Comparison of ENCODE assay signal across 13 cellular contexts in the genomic region with DNA sequence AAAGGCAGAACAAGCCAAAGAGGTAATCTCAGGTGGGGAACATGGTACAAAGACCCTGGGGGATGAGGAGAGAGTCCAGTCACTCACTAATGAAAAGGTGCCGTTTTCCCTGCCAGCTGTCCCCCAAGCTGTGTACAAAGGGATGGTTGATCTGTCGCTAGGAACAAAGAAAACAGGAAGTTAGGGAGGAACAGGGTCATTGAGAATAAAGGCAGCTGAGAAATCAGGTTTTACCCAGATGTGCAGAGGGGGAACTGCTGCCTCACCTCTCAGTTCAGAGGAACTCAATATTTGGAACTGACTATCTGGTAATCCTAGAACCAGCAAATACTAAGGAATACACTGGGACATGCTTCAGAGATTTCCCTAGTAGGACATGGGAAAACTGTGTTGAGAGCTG. TPM values are rescaled to one million over a fixed set of nuclear protein-coding genes. Genes with fewer than 3 reads are reported as not detected.
DNase-seq lines count a peak whose midpoint lies in the region; ATAC-seq, FAIRE-seq and TF ChIP-seq lines count a peak whose summit lies in the region.
"Had no signal": no experiment of that assay in that cellular context is flagged by ENCODE, and none has a peak within 500 bp of the region (broad histone marks: within the 10 kb centered on the region; RNA-seq: fewer than 3 reads in every experiment).

No MANE protein-coding gene starts in this region.

- no peaks in the 10 kb centered on the region for H3K79me1 ChIP-seq in trophoblast cell (ENCODE audit: low read length)

- no peaks in the 10 kb centered on the region for H3K27me3 Mint-ChIP-seq in activated CD4-positive, alpha-beta T cell treated with anti-CD3 and anti-CD28 coated beads for 36 hours
- no peaks in the 10 kb centered on the region for H3K27me3 Mint-ChIP-seq in activated CD8-positive, alpha-beta T cell treated with anti-CD3 and anti-CD28 coated beads, Interleukin-2, amount 10 ng/mL, durations not matched to agents 7 days and 5 days (ENCODE audit: low read depth)

- POLR2A ChIA-PET in activated CD4-positive, alpha-beta T cell treated with anti-CD3 and anti-CD28 coated beads for 36 hours (lab: Charles Lee) = no interaction called here
- POLR2A ChIA-PET in activated CD8-positive, alpha-beta T cell treated with anti-CD3 and anti-CD28 coated beads, Interleukin-2, amount 10 ng/mL, durations not matched to agents 7 days and 5 days (lab: Charles Lee) = interaction anchor here (0.6 to 1.7 kb wide), 2 partner anchors 13 to 81 kb away, joined by 3 read pairs; no protein-coding TSS in a partner anchor

- WGBS in trophoblast cell (ENCODE audit: extremely low coverage, insufficient coverage, insufficient read length) = no CpG with 5 or more reads among the region's 2 CpGs

- peak overlapping the region; percentile 7 for H3K4me3 ChIP-seq in trophoblast cell (ENCODE audit: low read depth, low read length)
- H3K4me3 ChIP-seq: prostate gland had no signal

- H2AK5ac ChIP-seq in trophoblast cell (ENCODE audit: low read length) = no peak overlapping the region

- 0 out of 2 replicates have a peak, but pooled peaks have one; percentile 19 for TF ChIP-seq POLR2A in GM12891 (IDR thresholded peaks at IDR 0.05; ENCODE audit: low read depth, low read length)

- no peak overlapping the region for H3K23ac ChIP-seq in trophoblast cell (ENCODE audit: low read length)

- H3K27me3 ChIP-seq in trophoblast cell (ENCODE audit: insufficient read depth, low read length) = no peaks in the 10 kb centered on the region

- no peak for ATAC-seq in activated CD4-positive, alpha-beta T cell treated with anti-CD3 and anti-CD28 coated beads for 36 hours
- ATAC-seq in activated CD8-positive, alpha-beta T cell treated with anti-CD3 and anti-CD28 coated beads, Interleukin-2, amount 10 ng/mL, durations not matched to agents 7 days and 5 days = no peak
- ATAC-seq in HG03460 (IDR thresholded peaks at IDR 0.05; ENCODE audit: unreplicated experiment) = no peak

- H3K27ac ChIP-seq in trophoblast cell (ENCODE audit: low read depth, low read length) = no peak overlapping the region
- H3K27ac ChIP-seq: KMS-11, prostate gland had no signal

- H3K9me3 ChIP-seq in trophoblast cell (ENCODE audit: insufficient read depth, low read depth, low read length) = no peaks in the 10 kb centered on the region
- H3K9me3 ChIP-seq: prostate gland, SK-N-SH had no signal

- FAIRE-seq in GM12891 (lab: Jason Lieb, UNC) = no peak
- FAIRE-seq: small intestine had no signal

- no peak overlapping the region for H3K14ac ChIP-seq in trophoblast cell (ENCODE audit: low read length)

- H3K4me2 ChIP-seq in trophoblast cell (ENCODE audit: low read length) = no peak overlapping the region
- H3K4me2 ChIP-seq: KMS-11, SK-N-SH had no signal

- no peaks in the 10 kb centered on the region for H3K79me2 ChIP-seq in trophoblast cell (ENCODE audit: control insufficient read depth, insufficient read depth, low read length, poor library complexity)

- no peak overlapping the region for H2BK12ac ChIP-seq in trophoblast cell (ENCODE audit: low read length)

- no peak overlapping the region for H3K4ac ChIP-seq in trophoblast cell (ENCODE audit: low read depth, low read length)

- H3K36me3 Mint-ChIP-seq in activated CD4-positive, alpha-beta T cell treated with anti-CD3 and anti-CD28 coated beads for 36 hours (ENCODE audit: low read depth) = peaks cover 41% of the 10 kb centered on the region
- peaks cover 64% of the 10 kb centered on the region for H3K36me3 Mint-ChIP-seq in activated CD8-positive, alpha-beta T cell treated with anti-CD3 and anti-CD28 coated beads, Interleukin-2, amount 10 ng/mL, durations not matched to agents 7 days and 5 days (ENCODE audit: low read depth)

- no peak overlapping the region for H2BK5ac ChIP-seq in trophoblast cell (ENCODE audit: low read depth, low read length, poor library complexity)

- H4K8ac ChIP-seq in trophoblast cell (ENCODE audit: low read depth, low read length) = no peak overlapping the region

- intact Hi-C loops in activated CD4-positive, alpha-beta T cell treated with anti-CD3 and anti-CD28 coated beads for 36 hours (cut with DNase I, micrococcal nuclease) = loop anchor here in 1 of 2 experiments (2.0 kb wide), 1 partner anchor 64 kb away; no protein-coding TSS in a partner anchor

- no peak overlapping the region for H2AFZ ChIP-seq in trophoblast cell (ENCODE audit: insufficient read depth, low read length, poor library complexity)

- H3K4me1 Mint-ChIP-seq in activated CD4-positive, alpha-beta T cell treated with anti-CD3 and anti-CD28 coated beads for 36 hours = peaks cover 3% of the 10 kb centered on the region
- peaks cover 3% of the 10 kb centered on the region for H3K4me1 Mint-ChIP-seq in activated CD8-positive, alpha-beta T cell treated with anti-CD3 and anti-CD28 coated beads, Interleukin-2, amount 10 ng/mL, durations not matched to agents 7 days and 5 days (ENCODE audit: low read depth)

- peak overlapping the region; percentile 8 for H3K9ac ChIP-seq in trophoblast cell (ENCODE audit: low read length)
- H3K9ac ChIP-seq: KMS-11, SK-N-SH had no signal

- H4K12ac ChIP-seq in trophoblast cell (ENCODE audit: low read depth, low read length) = no peak overlapping the region

- CTCF ChIA-PET in activated CD4-positive, alpha-beta T cell treated with anti-CD3 and anti-CD28 coated beads for 36 hours (lab: Charles Lee) = interaction anchor here (0.6 to 2.7 kb wide), 17 partner anchors 9 to 120 kb away, joined by 3 to 8 read pairs (median 4); no protein-coding TSS in a partner anchor
- CTCF ChIA-PET in activated CD8-positive, alpha-beta T cell treated with anti-CD3 and anti-CD28 coated beads, Interleukin-2, amount 10 ng/mL, durations not matched to agents 7 days and 5 days (lab: Charles Lee) = interaction anchor here (0.7 to 3.3 kb wide), 21 partner anchors 11 to 125 kb away, joined by 3 to 17 read pairs (median 3); a partner anchor contains a TSS

- H3K27ac Mint-ChIP-seq in activated CD4-positive, alpha-beta T cell treated with anti-CD3 and anti-CD28 coated beads for 36 hours = peak overlapping the region; percentile 7
- H3K27ac Mint-ChIP-seq in activated CD8-positive, alpha-beta T cell treated with anti-CD3 and anti-CD28 coated beads, Interleukin-2, amount 10 ng/mL, durations not matched to agents 7 days and 5 days = peak overlapping the region; percentile 55

- H3K4me1 ChIP-seq in trophoblast cell (ENCODE audit: control insufficient read depth in 1 of 2, insufficient read depth in 2 of 2, low read length in 2 of 2) = no peaks in the 10 kb centered on the region
- H3K4me1 ChIP-seq: prostate gland had no signal

- no peak for DNase-seq in activated CD4-positive, alpha-beta T cell treated with anti-CD3 and anti-CD28 coated beads for 36 hours
- no peak for DNase-seq in activated CD4-positive, alpha-beta T cell treated with anti-CD3 and anti-CD28 coated beads for 1 hour
- DNase-seq in GM12891 (ENCODE audit: insufficient read length, low spot score) = no peak
- no peak for DNase-seq in activated CD8-positive, alpha-beta T cell treated with anti-CD3 and anti-CD28 coated beads, Interleukin-2, amount 10 ng/mL, durations not matched to agents 7 days and 5 days
- DNase-seq in trophoblast cell = no peak
- DNase-seq in AG20443 (ENCODE audit: low spot score) = no peak
- DNase-seq in NCI-H2107 treated with DMSO at 0.1 percent for 48 hours (lab: John Stamatoyannopoulos, UW; ENCODE audit: unreplicated experiment) = no peak
- DNase-seq: GOT3 had no signal

- H2BK120ac ChIP-seq in trophoblast cell (ENCODE audit: insufficient read depth, low read length, poor library complexity) = no peak overlapping the region

- H4K91ac ChIP-seq in trophoblast cell (ENCODE audit: low read depth, low read length) = no peak overlapping the region

- no peaks in the 10 kb centered on the region for H3K9me3 Mint-ChIP-seq in activated CD4-positive, alpha-beta T cell treated with anti-CD3 and anti-CD28 coated beads for 36 hours (ENCODE audit: low read depth)
- no peaks in the 10 kb centered on the region for H3K9me3 Mint-ChIP-seq in activated CD8-positive, alpha-beta T cell treated with anti-CD3 and anti-CD28 coated beads, Interleukin-2, amount 10 ng/mL, durations not matched to agents 7 days and 5 days (ENCODE audit: insufficient read depth)

- H3K18ac ChIP-seq in trophoblast cell (ENCODE audit: low read length) = no peak overlapping the region

- H3K36me3 ChIP-seq in trophoblast cell (ENCODE audit: control insufficient read depth in 1 of 2, insufficient read depth in 2 of 2, low read length in 2 of 2) = peaks cover 36 to 57% of the 10 kb centered on the region in 2 experiments

- H3K4me3 Mint-ChIP-seq in activated CD4-positive, alpha-beta T cell treated with anti-CD3 and anti-CD28 coated beads for 36 hours = no peak overlapping the region
- no peak overlapping the region for H3K4me3 Mint-ChIP-seq in activated CD8-positive, alpha-beta T cell treated with anti-CD3 and anti-CD28 coated beads, Interleukin-2, amount 10 ng/mL, durations not matched to agents 7 days and 5 days

RNA-seq across cellular contexts. Expression of a gene that starts 1.5 kb away (rescaled TPM):
- total RNA-seq in activated CD4-positive, alpha-beta T cell treated with anti-CD3 and anti-CD28 coated beads for 36 hours = 10 to 100 TPM; 17.6 to 21.4 TPM
- polyA plus RNA-seq in GM12891 (2012; ENCODE audit: low read depth, missing spikeins) = 7.7 TPM
- 10 to 100 TPM; 23.0 to 28.7 TPM for total RNA-seq in activated CD8-positive, alpha-beta T cell treated with anti-CD3 and anti-CD28 coated beads, Interleukin-2, amount 10 ng/mL, durations not matched to agents 7 days and 5 days
- 4.4 and 4.6 TPM in 2 replicates for polyA plus RNA-seq in trophoblast cell (2013)

RNA-seq across cellular contexts. Expression of a gene that starts 13.7 kb away (rescaled TPM):
- 100 to 1,000 TPM; 142 to 165 TPM for total RNA-seq in activated CD4-positive, alpha-beta T cell treated with anti-CD3 and anti-CD28 coated beads for 36 hours
- polyA plus RNA-seq in GM12891 (2012; ENCODE audit: low read depth, missing spikeins) = 70.4 TPM
- 100 to 1,000 TPM; 162 to 170 TPM for total RNA-seq in activated CD8-positive, alpha-beta T cell treated with anti-CD3 and anti-CD28 coated beads, Interleukin-2, amount 10 ng/mL, durations not matched to agents 7 days and 5 days
- 48.0 and 51.8 TPM in 2 replicates for polyA plus RNA-seq in trophoblast cell (2013)

RNA-seq across cellular contexts. Expression of a gene that starts 32.4 kb away (rescaled TPM):
- total RNA-seq in activated CD4-positive, alpha-beta T cell treated with anti-CD3 and anti-CD28 coated beads for 36 hours = 100 to 1,000 TPM; 138 to 152 TPM
- 45.2 TPM for polyA plus RNA-seq in GM12891 (2012; ENCODE audit: low read depth, missing spikeins)
- total RNA-seq in activated CD8-positive, alpha-beta T cell treated with anti-CD3 and anti-CD28 coated beads, Interleukin-2, amount 10 ng/mL, durations not matched to agents 7 days and 5 days = 100 to 1,000 TPM; 162 to 169 TPM
- 79.4 and 79.9 TPM in 2 replicates for polyA plus RNA-seq in trophoblast cell (2013)

RNA-seq across cellular contexts. Expression of a gene that starts 35.8 kb away (rescaled TPM):
- total RNA-seq in activated CD4-positive, alpha-beta T cell treated with anti-CD3 and anti-CD28 coated beads for 36 hours = 100 to 1,000 TPM; 131 to 133 TPM
- 222 TPM for polyA plus RNA-seq in GM12891 (2012; ENCODE audit: low read depth, missing spikeins)
- total RNA-seq in activated CD8-positive, alpha-beta T cell treated with anti-CD3 and anti-CD28 coated beads, Interleukin-2, amount 10 ng/mL, durations not matched to agents 7 days and 5 days = 10 to 100 TPM; 97.3 to 99.7 TPM
- 19.2 and 19.7 TPM in 2 replicates for polyA plus RNA-seq in trophoblast cell (2013)

RNA-seq across cellular contexts. Expression of a gene that starts 41.2 kb away (rescaled TPM):
- 10 to 100 TPM; 38.7 to 41.4 TPM for total RNA-seq in activated CD4-positive, alpha-beta T cell treated with anti-CD3 and anti-CD28 coated beads for 36 hours
- polyA plus RNA-seq in GM12891 (2012; ENCODE audit: low read depth, missing spikeins) = 59.8 TPM
- total RNA-seq in activated CD8-positive, alpha-beta T cell treated with anti-CD3 and anti-CD28 coated beads, Interleukin-2, amount 10 ng/mL, durations not matched to agents 7 days and 5 days = 10 to 100 TPM; 60.0 to 61.1 TPM
- 60.9 and 63.9 TPM in 2 replicates for polyA plus RNA-seq in trophoblast cell (2013)
